ENCODE assay signal across 14 cellular contexts in the genomic region with DNA sequence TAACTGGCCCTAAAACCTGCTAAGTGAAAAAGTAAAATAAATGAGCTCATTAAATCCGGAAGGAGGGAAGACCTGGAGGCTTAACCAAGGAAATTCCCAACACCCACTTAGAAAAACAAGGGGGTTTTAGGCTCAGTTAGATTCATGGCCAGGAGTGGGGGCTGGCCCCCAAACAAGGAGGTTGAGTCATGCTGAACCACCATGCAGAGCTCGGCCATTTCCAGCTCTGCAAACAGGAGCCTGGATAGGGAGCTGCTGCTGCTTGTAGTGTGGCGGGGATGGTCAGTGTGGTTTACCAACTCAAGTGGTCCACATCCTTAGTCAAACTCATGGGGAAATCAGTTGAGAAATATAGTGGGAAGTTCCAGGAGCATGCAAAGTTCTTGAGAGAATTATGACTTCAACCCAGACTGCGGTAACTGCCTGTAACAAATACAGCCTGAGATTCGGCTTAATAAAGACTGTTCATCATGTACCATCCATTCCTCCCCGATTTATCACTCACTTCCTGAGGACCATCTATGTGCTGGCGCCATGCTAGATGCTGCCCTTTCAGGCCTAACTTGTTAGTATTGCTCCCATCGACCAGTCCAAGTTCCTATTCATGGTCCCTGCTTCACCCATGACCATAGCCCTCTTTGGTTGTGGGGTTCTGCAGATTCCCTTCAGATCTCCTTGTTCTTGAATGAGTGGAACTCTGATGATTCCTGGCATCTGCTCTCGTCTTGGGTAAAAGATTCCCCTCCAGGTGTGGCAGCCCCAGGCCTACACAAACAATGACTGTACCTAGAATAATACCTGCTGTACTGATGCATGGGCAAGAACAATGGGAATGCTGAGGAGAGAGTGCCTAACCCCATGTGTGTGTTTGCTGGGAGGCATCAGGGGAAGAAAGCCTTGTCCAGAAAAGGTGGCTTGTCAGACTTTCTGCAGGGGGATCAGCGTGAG. TPM values are rescaled to one million over a fixed set of nuclear protein-coding genes. Genes with fewer than 3 reads are reported as not detected.
DNase-seq lines count a peak whose midpoint lies in the region; FAIRE-seq and TF ChIP-seq lines count a peak whose summit lies in the region.
"Had no signal": no experiment of that assay in that cellular context is flagged by ENCODE, and none has a peak within 500 bp of the region (broad histone marks: within the 10 kb centered on the region; RNA-seq: fewer than 3 reads in every experiment).

No MANE protein-coding gene starts in this region.

- intact Hi-C loops in MCF 10A (cut with micrococcal nuclease) (loop anchor here (10.0 kb wide), 1 partner anchor 552 kb away; no protein-coding TSS in a partner anchor), breast epithelium (cut with DNase I; ENCODE audit: low total_unique reads) (loop anchor here (5.0 kb wide), 1 partner anchor 395 kb away; no protein-coding TSS in a partner anchor), kidney (cut with DNase I) (no loop called here)

- FAIRE-seq in kidney (lab: Jason Lieb, UNC) (no peak), urothelium cell line (lab: Jason Lieb, UNC) (peak; percentile 53)
- FAIRE-seq: A204.1 had no signal

- H3K9me3 Mint-ChIP-seq in MCF 10A (ENCODE audit: unreplicated experiment), result no peaks in the 10 kb centered on the region

- H3K27me3 ChIP-seq in breast epithelium (no peaks in the 10 kb centered on the region), adipocyte (replicated peaks; ENCODE audit: control insufficient read depth, insufficient read depth, low read length) (peaks cover 5% of the 10 kb centered on the region)
- H3K27me3 ChIP-seq: ovary had no signal

- no peak overlapping the region for H3K4me3 Mint-ChIP-seq in MCF 10A (ENCODE audit: unreplicated experiment)

- H3K36me3 ChIP-seq in breast epithelium (no peaks in the 10 kb centered on the region), adipocyte (ENCODE audit: control insufficient read depth, insufficient read depth, low read length, severe bottlenecking) (no peaks in the 10 kb centered on the region), kidney (ENCODE audit: control insufficient read depth in 1 of 2, insufficient read depth in 2 of 2, low read length in 2 of 2) (no peaks in the 10 kb centered on the region)
- H3K36me3 ChIP-seq: ovary, stomach had no signal

- CTCF ChIA-PET in MCF 10A (lab: Yijun Ruan, JAX), result interaction anchor here (0.5 to 7.6 kb wide), 36 partner anchors 7 to 734 kb away, joined by 3 to 369 read pairs (median 8); partner anchors contain the start of genes EVA1A and MRPL19

- H3K27ac ChIP-seq in breast epithelium (peak overlapping the region in 1 of 2 donors; percentile 9), kidney (ENCODE audit: low read depth in 2 of 2, low read length in 2 of 2) (peak overlapping the region; percentile 91 to 96)
- H3K27ac ChIP-seq: ovary, stomach, VCaP had no signal

- TF ChIP-seq POLR2A in breast epithelium (IDR thresholded peaks at IDR 0.05), result no peak

- H3K27me3 Mint-ChIP-seq in MCF 10A (ENCODE audit: insufficient read depth, unreplicated experiment), result no peaks in the 10 kb centered on the region

- no TSS peak for BruUV-seq in MCF 10A (replicated peaks; lab: Mats Ljungman, UMichigan)

- H3K4me3 ChIP-seq in breast epithelium (no peak overlapping the region), adipocyte (ENCODE audit: low read length) (peak overlapping the region; percentile 12), kidney (ENCODE audit: low read length in 2 of 2) (no peak overlapping the region)
- H3K4me3 ChIP-seq: ovary, stomach had no signal

- no peak for TF ChIP-seq CTCF in MCF 10A (IDR thresholded peaks at IDR 0.05; ENCODE audit: unreplicated experiment)
- no peak for TF ChIP-seq CTCF in breast epithelium (IDR thresholded peaks at IDR 0.05)
- TF ChIP-seq CTCF in kidney (IDR thresholded peaks at IDR 0.05; ENCODE audit: borderline replicate concordance, extremely low read depth, insufficient read depth), result no peak

- peak; percentile 53 for DNase-seq in MCF 10A (ENCODE audit: unreplicated experiment)
- DNase-seq in breast epithelium (ENCODE audit: low spot score in 2 of 2), result no peak
- peak; percentile 31 for DNase-seq in adipocyte (ENCODE audit: low read depth)
- no peak for DNase-seq in kidney
- no peak for DNase-seq in urothelium cell line (ENCODE audit: low spot score)
- DNase-seq in NOMO-1 treated with DMSO at 0.1 percent for 48 hours (lab: John Stamatoyannopoulos, UW; ENCODE audit: unreplicated experiment), result no peak
- DNase-seq in activated effector memory CD4-positive, alpha-beta T cell treated with Interleukin-2 at 50 U/mL for 16 hours, result no peak
- no peak for DNase-seq in D341Med (ENCODE audit: low spot score)
- DNase-seq: left cardiac atrium; ovary; stimulated activated CD4-positive, alpha-beta T cell treated with anti-CD3 and anti-CD28 coated beads, Interleukin-4, amount 100 ng/mL, for 1 hour; stomach had no signal

- peak overlapping the region; percentile 76 for H3K27ac Mint-ChIP-seq in MCF 10A (ENCODE audit: low read depth, unreplicated experiment)

- peak overlapping the region; percentile 47 for H3K9ac ChIP-seq in adipocyte (ENCODE audit: low read length)
- peak overlapping the region in 1 of 2 donors; percentile 42 for H3K9ac ChIP-seq in kidney (ENCODE audit: low read length in 2 of 2)

- peaks cover 47% of the 10 kb centered on the region for H3K4me1 Mint-ChIP-seq in MCF 10A (ENCODE audit: insufficient read depth, unreplicated experiment)

- no peaks in the 10 kb centered on the region for H3K36me3 Mint-ChIP-seq in MCF 10A (ENCODE audit: insufficient read depth, unreplicated experiment)

- no peaks in the 10 kb centered on the region for H3K9me3 ChIP-seq in breast epithelium
- no peaks in the 10 kb centered on the region for H3K9me3 ChIP-seq in adipocyte (ENCODE audit: control insufficient read depth, low read length)
- H3K9me3 ChIP-seq in kidney (ENCODE audit: control insufficient read depth in 1 of 2, low read length in 2 of 2), result no peaks in the 10 kb centered on the region
- H3K9me3 ChIP-seq: ovary, stomach had no signal

- POLR2A ChIA-PET in MCF 10A (lab: Yijun Ruan, JAX), result interaction anchor here (0.6 to 3.1 kb wide), 19 partner anchors 12 to 143 kb away, joined by 3 to 38 read pairs (median 5); partner anchors contain the start of genes EVA1A and MRPL19

- H3K4me1 ChIP-seq in breast epithelium (peaks cover 0 to 4% of the 10 kb centered on the region in 2 donors), adipocyte (ENCODE audit: control insufficient read depth, insufficient read depth, low read length) (peaks cover 46% of the 10 kb centered on the region), kidney (ENCODE audit: control insufficient read depth in 1 of 2, insufficient read depth in 1 of 2, low read depth in 1 of 2, low read length in 2 of 2) (peaks cover 35 to 63% of the 10 kb centered on the region in 2 donors)

RNA-seq across cellular contexts. Expression of gene MRPL19, which starts 39.5 kb away (rescaled TPM):
- total RNA-seq in MCF 10A (2022) (49.1 and 65.4 TPM in 2 replicates), breast epithelium (10 to 100 TPM; 26.5 to 32.0 (median 28.5) TPM), kidney (55.6 TPM)
- polyA plus RNA-seq in kidney (ENCODE audit: insufficient read depth, low read depth, low replicate concordance), result 54.7 TPM

RNA-seq across cellular contexts. Expression of gene EVA1A, which starts 46.4 kb away (rescaled TPM):
- 7.6 and 14.4 TPM in 2 replicates for total RNA-seq in MCF 10A (2022)
- total RNA-seq in breast epithelium, result 10 to 100 TPM in 1 of 3 donors, 1 to 10 TPM in 1, not detected in 1; 5.2 to 10.4 TPM
- total RNA-seq in kidney, result 28.1 TPM
- 32.4 TPM for polyA plus RNA-seq in kidney (ENCODE audit: insufficient read depth, low read depth, low replicate concordance)

Comparison
In these comparisons a context has a peak if more than half of its experiments do, and no peak if none do; other contexts are left out.
1. DNase-seq: peak in MCF 10A (single experiment) and adipocyte (single experiment); none in breast epithelium (0 of 2), kidney (single experiment), urothelium cell line (single experiment), NOMO-1 treated with DMSO at 0.1 percent for 48 hours (single experiment), activated effector memory CD4-positive, alpha-beta T cell treated with Interleukin-2 at 50 U/mL for 16 hours (single experiment) and D341Med (single experiment).